Comparison of ENCODE assay signal across 9 cellular contexts in genomic region chr1:185694081-185694480, GRCh38. TPM values are rescaled to one million over a fixed set of nuclear protein-coding genes. Genes with fewer than 3 reads are reported as not detected.
A peak's percentile ranks its signal among the peaks of the same experiment; 100 is the strongest.
DNase-seq lines count a peak whose midpoint lies in the region; ATAC-seq and TF ChIP-seq lines count a peak whose summit lies in the region.
"Had no signal": no experiment of that assay in that cellular context is flagged by ENCODE, and none has a peak within 500 bp of the region (broad histone marks: within the 10 kb centered on the region; RNA-seq: fewer than 3 reads in every experiment).

No MANE protein-coding gene starts in this region.

- H3K27ac Mint-ChIP-seq in Calu3 (ENCODE audit: unreplicated experiment), result peak overlapping the region; percentile 3
- peak overlapping the region; percentile 96 for H3K27ac Mint-ChIP-seq in activated naive CD4-positive, alpha-beta T cell treated with anti-CD3 and anti-CD28 coated beads, Interleukin-2, amount 50 U/mL, for 24 hours

- H3K36me3 Mint-ChIP-seq in Calu3 (ENCODE audit: insufficient read depth, unreplicated experiment), result no peaks in the 10 kb centered on the region
- no peaks in the 10 kb centered on the region for H3K36me3 Mint-ChIP-seq in activated naive CD4-positive, alpha-beta T cell treated with anti-CD3 and anti-CD28 coated beads, Interleukin-2, amount 50 U/mL, for 24 hours

- CTCF ChIA-PET in Calu3 (lab: Charles Lee), result interaction anchor here (1.0 kb wide), 1 partner anchor 13 kb away, joined by 3 read pairs; no protein-coding TSS in a partner anchor

- ATAC-seq in GM19395 (IDR thresholded peaks at IDR 0.05; ENCODE audit: unreplicated experiment) (peak; percentile 96), HG03439 (IDR thresholded peaks at IDR 0.05; ENCODE audit: unreplicated experiment) (peak; percentile 86)
- ATAC-seq: HCT116 had no signal

- peaks cover 9% of the 10 kb centered on the region for H3K4me1 Mint-ChIP-seq in Calu3 (ENCODE audit: low read depth, unreplicated experiment)
- peaks cover 17% of the 10 kb centered on the region for H3K4me1 Mint-ChIP-seq in activated naive CD4-positive, alpha-beta T cell treated with anti-CD3 and anti-CD28 coated beads, Interleukin-2, amount 50 U/mL, for 24 hours

- H3K4me3 Mint-ChIP-seq in Calu3 (ENCODE audit: low read depth, unreplicated experiment), result no peak overlapping the region
- peak overlapping the region; percentile 87 for H3K4me3 Mint-ChIP-seq in activated naive CD4-positive, alpha-beta T cell treated with anti-CD3 and anti-CD28 coated beads, Interleukin-2, amount 50 U/mL, for 24 hours

- no peak for TF ChIP-seq CTCF in Calu3 (IDR thresholded peaks at IDR 0.05; ENCODE audit: unreplicated experiment)

- no peak for DNase-seq in Calu3
- DNase-seq in midbrain (lab: John Stamatoyannopoulos, UW), result peak; percentile 11
- DNase-seq in A172 (ENCODE audit: low spot score), result no peak
- DNase-seq in SHP77 (lab: John Stamatoyannopoulos, UW), result no peak
- no peak for DNase-seq in NCI-H226

- no peaks in the 10 kb centered on the region for H3K27me3 Mint-ChIP-seq in Calu3 (ENCODE audit: unreplicated experiment)
- H3K27me3 Mint-ChIP-seq in activated naive CD4-positive, alpha-beta T cell treated with anti-CD3 and anti-CD28 coated beads, Interleukin-2, amount 50 U/mL, for 24 hours, result no peaks in the 10 kb centered on the region

- H3K9me3 Mint-ChIP-seq in Calu3 (ENCODE audit: low read depth, unreplicated experiment), result no peaks in the 10 kb centered on the region
- no peaks in the 10 kb centered on the region for H3K9me3 Mint-ChIP-seq in activated naive CD4-positive, alpha-beta T cell treated with anti-CD3 and anti-CD28 coated beads, Interleukin-2, amount 50 U/mL, for 24 hours

- BruUV-seq in Calu3 (replicated peaks; lab: Mats Ljungman, UMichigan), result no TSS peak

- intact Hi-C loops in Calu3 (cut with micrococcal nuclease; ENCODE audit: unreplicated experiment), result no loop called here

RNA-seq across cellular contexts. Expression of gene HMCN1, which starts 40.1 kb away (rescaled TPM):
- total RNA-seq in Calu3 (2022), result 0.02 and 0.05 TPM in 2 replicates
- 0.55 and 1.6 TPM in 2 replicates for total RNA-seq in A172 (2014; rRNA removed; shearing (Covaris generic))
